Comparison of ENCODE assay signal across 10 cellular contexts in the genomic region with DNA sequence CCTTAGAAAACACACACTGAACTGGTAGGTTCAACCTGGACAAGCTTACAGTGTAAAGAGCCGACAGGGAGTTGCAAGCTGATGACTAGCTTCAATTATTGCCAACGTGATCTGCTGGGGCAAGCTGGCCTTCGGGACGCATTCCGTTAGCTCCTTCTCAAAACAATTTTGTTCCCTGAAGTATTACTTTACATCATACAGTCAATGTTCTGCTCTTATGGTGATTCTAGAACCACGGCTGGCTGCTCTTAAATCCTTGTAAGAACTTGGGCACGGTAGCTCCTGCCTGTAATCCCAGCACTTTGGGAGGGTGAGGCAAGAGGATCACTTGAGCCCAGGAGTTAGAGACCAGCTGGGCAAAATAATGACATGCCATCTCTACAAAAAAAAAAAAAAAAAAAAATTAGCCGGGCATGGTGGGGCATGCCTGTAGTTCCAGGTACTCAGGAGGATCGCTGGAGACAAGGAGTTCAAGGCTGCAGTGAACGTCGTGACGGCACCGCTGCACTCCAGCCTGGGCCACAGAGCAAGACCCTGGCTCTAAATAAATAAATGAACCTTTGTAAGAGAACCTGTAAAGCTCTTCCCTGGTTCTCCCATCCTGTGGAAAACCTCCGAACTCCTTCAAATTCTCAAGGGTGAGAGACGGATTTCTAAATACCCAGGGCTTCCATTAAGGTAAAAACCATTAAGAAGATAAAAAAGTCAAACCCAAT. TPM values are rescaled to one million over a fixed set of nuclear protein-coding genes. Genes with fewer than 3 reads are reported as not detected.
DNase-seq lines count a peak whose midpoint lies in the region; ATAC-seq and TF ChIP-seq lines count a peak whose summit lies in the region.
"Had no signal": no experiment of that assay in that cellular context is flagged by ENCODE, and none has a peak within 500 bp of the region (broad histone marks: within the 10 kb centered on the region; RNA-seq: fewer than 3 reads in every experiment).

No MANE protein-coding gene starts in this region.

- peaks cover 26% of the 10 kb centered on the region for H3K36me3 Mint-ChIP-seq in T-helper 1 cell treated with Interleukin-12 subunit alpha and Interleukin-12 subunit beta and Interleukin-4 antibody, amounts not matched to agents 30 μg/mL and 1 μg/mL, for 36 hours (ENCODE audit: low read depth)
- peaks cover 5% of the 10 kb centered on the region for H3K36me3 Mint-ChIP-seq in T-helper 17 cell (ENCODE audit: low read depth)

- H3K4me1 Mint-ChIP-seq in T-helper 1 cell treated with Interleukin-12 subunit alpha and Interleukin-12 subunit beta and Interleukin-4 antibody, amounts not matched to agents 30 μg/mL and 1 μg/mL, for 36 hours (ENCODE audit: low read depth): peaks cover 25% of the 10 kb centered on the region
- peaks cover 22% of the 10 kb centered on the region for H3K4me1 Mint-ChIP-seq in T-helper 17 cell

- H3K4me3 ChIP-seq in esophagus muscularis mucosa: no peak overlapping the region
- no peak overlapping the region for H3K4me3 ChIP-seq in gastrocnemius medialis
- H3K4me3 ChIP-seq: SJSA1 had no signal

- DNase-seq in T-helper 1 cell: no peak
- no peak for DNase-seq in T-helper 17 cell
- DNase-seq in esophagus muscularis mucosa (ENCODE audit: extremely low spot score): no peak
- DNase-seq in gastrocnemius medialis: no peak
- DNase-seq: NCI-H226 had no signal

- H3K4me1 ChIP-seq in esophagus muscularis mucosa: peaks cover 12 to 38% (median 22%) of the 10 kb centered on the region in 4 donors
- peaks cover 31 to 35% of the 10 kb centered on the region in 2 donors for H3K4me1 ChIP-seq in gastrocnemius medialis

- ATAC-seq in T-helper 17 cell (no peak), gastrocnemius medialis (no peak), HG03521 (IDR thresholded peaks at IDR 0.05; ENCODE audit: unreplicated experiment) (no peak), HG03469 (IDR thresholded peaks at IDR 0.05; ENCODE audit: unreplicated experiment) (no peak), GM21423 (IDR thresholded peaks at IDR 0.05; ENCODE audit: unreplicated experiment) (no peak)

- no peak overlapping the region for H3K27ac Mint-ChIP-seq in T-helper 1 cell treated with Interleukin-12 subunit alpha and Interleukin-12 subunit beta and Interleukin-4 antibody, amounts not matched to agents 30 μg/mL and 1 μg/mL, for 36 hours
- H3K27ac Mint-ChIP-seq in T-helper 17 cell: peak overlapping the region; percentile 68

- peak overlapping the region; percentile 76 for H3K4me3 Mint-ChIP-seq in T-helper 1 cell treated with Interleukin-12 subunit alpha and Interleukin-12 subunit beta and Interleukin-4 antibody, amounts not matched to agents 30 μg/mL and 1 μg/mL, for 36 hours
- H3K4me3 Mint-ChIP-seq in T-helper 17 cell: peak overlapping the region; percentile 89

- TF ChIP-seq EP300 in esophagus muscularis mucosa (IDR thresholded peaks at IDR 0.05): no peak

- H3K27me3 ChIP-seq in esophagus muscularis mucosa (no peaks in the 10 kb centered on the region), gastrocnemius medialis (no peaks in the 10 kb centered on the region)
- H3K27me3 ChIP-seq: SJSA1 had no signal

- H3K27ac ChIP-seq in esophagus muscularis mucosa (replicated peaks in 1 of 4): peak overlapping the region in 3 of 4 donors; percentile 91 to 94 (median 92)
- H3K27ac ChIP-seq in gastrocnemius medialis: peak overlapping the region; percentile 85 to 98 (median 93)
- H3K27ac ChIP-seq: SJSA1 had no signal

- intact Hi-C loops in esophagus muscularis mucosa (cut with DNase I): no loop called here
- intact Hi-C loops in gastrocnemius medialis (cut with DNase I; ENCODE audit: low total_unique reads): no loop called here

- TF ChIP-seq POLR2A in esophagus muscularis mucosa (IDR thresholded peaks at IDR 0.05; ENCODE audit: low read depth) (no peak), gastrocnemius medialis (IDR thresholded peaks at IDR 0.05) (no peak)

- 91% methylated on average over 15 of the region's 15 CpGs for WGBS in esophagus muscularis mucosa

- H3K36me3 ChIP-seq in esophagus muscularis mucosa (peaks cover 0 to 16% (median 9%) of the 10 kb centered on the region in 4 donors), gastrocnemius medialis (no peaks in the 10 kb centered on the region)
- H3K36me3 ChIP-seq: SJSA1 had no signal

- TF ChIP-seq CTCF in esophagus muscularis mucosa (IDR thresholded peaks at IDR 0.05): no peak
- no peak for TF ChIP-seq CTCF in gastrocnemius medialis (IDR thresholded peaks at IDR 0.05 in 4 of 5, conservative IDR thresholded peaks at IDR 0.05 in 1 of 5)

- H3K9me3 ChIP-seq in T-helper 17 cell (ENCODE audit: control insufficient read depth, low read length, poor library complexity, severe bottlenecking) (peaks cover 9% of the 10 kb centered on the region), esophagus muscularis mucosa (peaks cover 0 to 5% (median 0%) of the 10 kb centered on the region in 4 donors), gastrocnemius medialis (no peaks in the 10 kb centered on the region)

- in situ Hi-C loops in gastrocnemius medialis (cut with MboI; ENCODE audit: low sequenced_read_pairs in 4 of 4): no loop called here

- peaks cover 8% of the 10 kb centered on the region for H3K9me3 Mint-ChIP-seq in T-helper 1 cell treated with Interleukin-12 subunit alpha and Interleukin-12 subunit beta and Interleukin-4 antibody, amounts not matched to agents 30 μg/mL and 1 μg/mL, for 36 hours

- H3K27me3 Mint-ChIP-seq in T-helper 1 cell treated with Interleukin-12 subunit alpha and Interleukin-12 subunit beta and Interleukin-4 antibody, amounts not matched to agents 30 μg/mL and 1 μg/mL, for 36 hours (ENCODE audit: low read depth): peaks cover 11% of the 10 kb centered on the region
- no peaks in the 10 kb centered on the region for H3K27me3 Mint-ChIP-seq in T-helper 17 cell

RNA-seq across cellular contexts. Expression of gene CDIP1, which starts 2.0 kb away (rescaled TPM):
- total RNA-seq in T-helper 17 cell (10 to 100 TPM; 20.2 to 29.5 TPM), esophagus muscularis mucosa (10 to 100 TPM; 18.3 to 33.4 (median 28.3) TPM), gastrocnemius medialis (10 to 100 TPM; 23.8 to 34.2 (median 25.4) TPM)

RNA-seq across cellular contexts. Expression of gene C16orf96, which starts 19.6 kb away (rescaled TPM):
- total RNA-seq in T-helper 17 cell (under 1 TPM; 0.08 to 0.20 TPM), esophagus muscularis mucosa (not detected), gastrocnemius medialis (under 1 TPM in 2 of 4 donors, not detected in 2; 0.15 to 0.59 TPM)
- total RNA-seq: SJSA1 had no signal
